ENCODE assay signal across 1 cellular context in the genomic region with DNA sequence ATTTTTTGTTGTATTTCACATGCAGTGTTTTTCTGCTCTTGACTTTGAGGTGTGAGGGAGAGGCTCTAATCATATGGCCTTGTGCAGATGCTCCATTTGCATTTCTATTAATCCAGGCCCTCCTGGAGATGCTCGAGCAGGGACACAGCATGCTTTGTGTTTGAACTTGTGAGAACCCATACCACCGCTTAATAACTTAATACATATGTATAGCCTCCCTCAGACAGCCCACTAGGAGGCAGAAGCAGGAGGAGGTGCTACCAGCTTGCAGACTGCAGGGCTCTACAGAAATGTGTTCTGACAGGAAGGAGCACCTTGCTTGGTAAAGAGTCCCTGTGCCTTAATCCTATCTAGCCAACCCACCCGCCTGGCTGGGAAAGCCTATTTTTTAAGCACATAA.
TF ChIP-seq lines count a peak whose summit lies in the region.

No MANE protein-coding gene starts in this region.

TF ChIP-seq in GM23338, 12 proteins besides CTCF, POLR2A, EP300 and RAD21:
- TF ChIP-seq, protein P1, sequence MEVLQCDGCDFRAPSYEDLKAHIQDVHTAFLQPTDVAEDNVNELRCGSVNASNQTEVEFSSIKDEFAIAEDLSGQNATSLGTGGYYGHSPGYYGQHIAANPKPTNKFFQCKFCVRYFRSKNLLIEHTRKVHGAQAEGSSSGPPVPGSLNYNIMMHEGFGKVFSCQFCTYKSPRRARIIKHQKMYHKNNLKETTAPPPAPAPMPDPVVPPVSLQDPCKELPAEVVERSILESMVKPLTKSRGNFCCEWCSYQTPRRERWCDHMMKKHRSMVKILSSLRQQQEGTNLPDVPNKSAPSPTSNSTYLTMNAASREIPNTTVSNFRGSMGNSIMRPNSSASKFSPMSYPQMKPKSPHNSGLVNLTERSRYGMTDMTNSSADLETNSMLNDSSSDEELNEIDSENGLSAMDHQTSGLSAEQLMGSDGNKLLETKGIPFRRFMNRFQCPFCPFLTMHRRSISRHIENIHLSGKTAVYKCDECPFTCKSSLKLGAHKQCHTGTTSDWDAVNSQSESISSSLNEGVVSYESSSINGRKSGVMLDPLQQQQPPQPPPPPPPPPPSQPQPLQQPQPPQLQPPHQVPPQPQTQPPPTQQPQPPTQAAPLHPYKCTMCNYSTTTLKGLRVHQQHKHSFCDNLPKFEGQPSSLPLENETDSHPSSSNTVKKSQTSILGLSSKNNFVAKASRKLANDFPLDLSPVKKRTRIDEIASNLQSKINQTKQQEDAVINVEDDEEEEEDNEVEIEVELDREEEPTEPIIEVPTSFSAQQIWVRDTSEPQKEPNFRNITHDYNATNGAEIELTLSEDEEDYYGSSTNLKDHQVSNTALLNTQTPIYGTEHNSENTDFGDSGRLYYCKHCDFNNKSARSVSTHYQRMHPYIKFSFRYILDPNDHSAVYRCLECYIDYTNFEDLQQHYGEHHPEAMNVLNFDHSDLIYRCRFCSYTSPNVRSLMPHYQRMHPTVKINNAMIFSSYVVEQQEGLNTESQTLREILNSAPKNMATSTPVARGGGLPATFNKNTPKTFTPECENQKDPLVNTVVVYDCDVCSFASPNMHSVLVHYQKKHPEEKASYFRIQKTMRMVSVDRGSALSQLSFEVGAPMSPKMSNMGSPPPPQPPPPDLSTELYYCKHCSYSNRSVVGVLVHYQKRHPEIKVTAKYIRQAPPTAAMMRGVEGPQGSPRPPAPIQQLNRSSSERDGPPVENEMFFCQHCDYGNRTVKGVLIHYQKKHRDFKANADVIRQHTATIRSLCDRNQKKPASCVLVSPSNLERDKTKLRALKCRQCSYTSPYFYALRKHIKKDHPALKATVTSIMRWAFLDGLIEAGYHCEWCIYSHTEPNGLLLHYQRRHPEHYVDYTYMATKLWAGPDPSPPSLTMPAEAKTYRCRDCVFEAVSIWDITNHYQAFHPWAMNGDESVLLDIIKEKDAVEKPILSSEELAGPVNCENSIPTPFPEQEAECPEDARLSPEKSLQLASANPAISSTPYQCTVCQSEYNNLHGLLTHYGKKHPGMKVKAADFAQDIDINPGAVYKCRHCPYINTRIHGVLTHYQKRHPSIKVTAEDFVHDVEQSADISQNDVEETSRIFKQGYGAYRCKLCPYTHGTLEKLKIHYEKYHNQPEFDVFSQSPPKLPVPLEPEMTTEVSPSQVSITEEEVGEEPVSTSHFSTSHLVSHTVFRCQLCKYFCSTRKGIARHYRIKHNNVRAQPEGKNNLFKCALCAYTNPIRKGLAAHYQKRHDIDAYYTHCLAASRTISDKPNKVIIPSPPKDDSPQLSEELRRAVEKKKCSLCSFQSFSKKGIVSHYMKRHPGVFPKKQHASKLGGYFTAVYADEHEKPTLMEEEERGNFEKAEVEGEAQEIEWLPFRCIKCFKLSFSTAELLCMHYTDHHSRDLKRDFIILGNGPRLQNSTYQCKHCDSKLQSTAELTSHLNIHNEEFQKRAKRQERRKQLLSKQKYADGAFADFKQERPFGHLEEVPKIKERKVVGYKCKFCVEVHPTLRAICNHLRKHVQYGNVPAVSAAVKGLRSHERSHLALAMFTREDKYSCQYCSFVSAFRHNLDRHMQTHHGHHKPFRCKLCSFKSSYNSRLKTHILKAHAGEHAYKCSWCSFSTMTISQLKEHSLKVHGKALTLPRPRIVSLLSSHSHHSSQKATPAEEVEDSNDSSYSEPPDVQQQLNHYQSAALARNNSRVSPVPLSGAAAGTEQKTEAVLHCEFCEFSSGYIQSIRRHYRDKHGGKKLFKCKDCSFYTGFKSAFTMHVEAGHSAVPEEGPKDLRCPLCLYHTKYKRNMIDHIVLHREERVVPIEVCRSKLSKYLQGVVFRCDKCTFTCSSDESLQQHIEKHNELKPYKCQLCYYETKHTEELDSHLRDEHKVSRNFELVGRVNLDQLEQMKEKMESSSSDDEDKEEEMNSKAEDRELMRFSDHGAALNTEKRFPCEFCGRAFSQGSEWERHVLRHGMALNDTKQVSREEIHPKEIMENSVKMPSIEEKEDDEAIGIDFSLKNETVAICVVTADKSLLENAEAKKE (CRISPR knock-in tag; IDR thresholded peaks at IDR 0.05): no peak; the same call in 1 of the 2 replicates
- TF ChIP-seq, protein P2, sequence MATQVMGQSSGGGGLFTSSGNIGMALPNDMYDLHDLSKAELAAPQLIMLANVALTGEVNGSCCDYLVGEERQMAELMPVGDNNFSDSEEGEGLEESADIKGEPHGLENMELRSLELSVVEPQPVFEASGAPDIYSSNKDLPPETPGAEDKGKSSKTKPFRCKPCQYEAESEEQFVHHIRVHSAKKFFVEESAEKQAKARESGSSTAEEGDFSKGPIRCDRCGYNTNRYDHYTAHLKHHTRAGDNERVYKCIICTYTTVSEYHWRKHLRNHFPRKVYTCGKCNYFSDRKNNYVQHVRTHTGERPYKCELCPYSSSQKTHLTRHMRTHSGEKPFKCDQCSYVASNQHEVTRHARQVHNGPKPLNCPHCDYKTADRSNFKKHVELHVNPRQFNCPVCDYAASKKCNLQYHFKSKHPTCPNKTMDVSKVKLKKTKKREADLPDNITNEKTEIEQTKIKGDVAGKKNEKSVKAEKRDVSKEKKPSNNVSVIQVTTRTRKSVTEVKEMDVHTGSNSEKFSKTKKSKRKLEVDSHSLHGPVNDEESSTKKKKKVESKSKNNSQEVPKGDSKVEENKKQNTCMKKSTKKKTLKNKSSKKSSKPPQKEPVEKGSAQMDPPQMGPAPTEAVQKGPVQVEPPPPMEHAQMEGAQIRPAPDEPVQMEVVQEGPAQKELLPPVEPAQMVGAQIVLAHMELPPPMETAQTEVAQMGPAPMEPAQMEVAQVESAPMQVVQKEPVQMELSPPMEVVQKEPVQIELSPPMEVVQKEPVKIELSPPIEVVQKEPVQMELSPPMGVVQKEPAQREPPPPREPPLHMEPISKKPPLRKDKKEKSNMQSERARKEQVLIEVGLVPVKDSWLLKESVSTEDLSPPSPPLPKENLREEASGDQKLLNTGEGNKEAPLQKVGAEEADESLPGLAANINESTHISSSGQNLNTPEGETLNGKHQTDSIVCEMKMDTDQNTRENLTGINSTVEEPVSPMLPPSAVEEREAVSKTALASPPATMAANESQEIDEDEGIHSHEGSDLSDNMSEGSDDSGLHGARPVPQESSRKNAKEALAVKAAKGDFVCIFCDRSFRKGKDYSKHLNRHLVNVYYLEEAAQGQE (IDR thresholded peaks at IDR 0.05; ENCODE audit: unreplicated experiment): no peak
- TF ChIP-seq EZH2 (IDR thresholded peaks at IDR 0.05; ENCODE audit: low read depth, unreplicated experiment): no peak
- TF ChIP-seq, protein P3, sequence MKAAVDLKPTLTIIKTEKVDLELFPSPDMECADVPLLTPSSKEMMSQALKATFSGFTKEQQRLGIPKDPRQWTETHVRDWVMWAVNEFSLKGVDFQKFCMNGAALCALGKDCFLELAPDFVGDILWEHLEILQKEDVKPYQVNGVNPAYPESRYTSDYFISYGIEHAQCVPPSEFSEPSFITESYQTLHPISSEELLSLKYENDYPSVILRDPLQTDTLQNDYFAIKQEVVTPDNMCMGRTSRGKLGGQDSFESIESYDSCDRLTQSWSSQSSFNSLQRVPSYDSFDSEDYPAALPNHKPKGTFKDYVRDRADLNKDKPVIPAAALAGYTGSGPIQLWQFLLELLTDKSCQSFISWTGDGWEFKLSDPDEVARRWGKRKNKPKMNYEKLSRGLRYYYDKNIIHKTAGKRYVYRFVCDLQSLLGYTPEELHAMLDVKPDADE (IDR thresholded peaks at IDR 0.05): no peak
- TF ChIP-seq STAT1 (IDR thresholded peaks at IDR 0.05; ENCODE audit: unreplicated experiment): no peak
- peak; percentile 86 for TF ChIP-seq NANOG (IDR thresholded peaks at IDR 0.05; ENCODE audit: borderline replicate concordance)
- TF ChIP-seq CREB1 (CRISPR knock-in tag; IDR thresholded peaks at IDR 0.05; ENCODE audit: low read depth): no peak
- TF ChIP-seq JUNB (IDR thresholded peaks at IDR 0.05; ENCODE audit: unreplicated experiment): no peak
